ENCODE assay signal across 29 cellular contexts in genomic region chr6:40342674-40343230, GRCh38.
DNase-seq lines count a peak whose midpoint lies in the region; ATAC-seq, FAIRE-seq and TF ChIP-seq lines count a peak whose summit lies in the region.
"Had no signal": no experiment of that assay in that cellular context is flagged by ENCODE, and none has a peak within 500 bp of the region (broad histone marks: within the 10 kb centered on the region; RNA-seq: fewer than 3 reads in every experiment).

No MANE protein-coding gene starts in this region.

- H3K9me3 ChIP-seq in pancreas = no peaks in the 10 kb centered on the region
- H3K9me3 ChIP-seq in gastrocnemius medialis = no peaks in the 10 kb centered on the region
- H3K9me3 ChIP-seq in GM23248 (ENCODE audit: low read depth) = no peaks in the 10 kb centered on the region
- H3K9me3 ChIP-seq: adrenal gland, neutrophil, thyroid gland had no signal

- H3K9me2 ChIP-seq in GM23248 (ENCODE audit: insufficient read depth) = no peaks in the 10 kb centered on the region

- no peak for TF ChIP-seq POLR2A in gastrocnemius medialis (IDR thresholded peaks at IDR 0.05)

- H4K20me1 ChIP-seq in GM23248 (ENCODE audit: insufficient read depth) = no peaks in the 10 kb centered on the region

- H3K79me2 ChIP-seq in GM23248 (ENCODE audit: insufficient read depth) = no peaks in the 10 kb centered on the region

- peak; percentile 54 for DNase-seq in Ammon's horn (ENCODE audit: low spot score)
- DNase-seq in NCI-H524 (lab: John Stamatoyannopoulos, UW) = peak; percentile 34 to 75
- DNase-seq in ecto neural progenitor cell (ENCODE audit: low spot score) = peak; percentile 42
- DNase-seq in pancreas = peak in 3 of 6 donors; percentile 38 to 68 (median 58)
- DNase-seq in gastrocnemius medialis = no peak
- DNase-seq in activated naive CD4-positive, alpha-beta T cell treated with anti-CD3 and anti-CD28 coated beads, Interleukin-2, amount 50 U/mL, for 16 hours = no peak
- DNase-seq in GM23248 = no peak
- DNase-seq: activated CD4-positive, alpha-beta T cell treated with anti-CD3 and anti-CD28 coated beads, Interleukin-2, amount 50 U/mL, for 1 hour; activated CD8-positive, alpha-beta memory T cell treated with anti-CD3 and anti-CD28 coated beads, Interleukin-2, amount 10 ng/mL, durations not matched to agents 7 days and 5 days; activated naive CD4-positive, alpha-beta T cell treated with Interleukin-2 at 50 U/mL for 16 hours; CD8-positive, alpha-beta memory T cell; DMS153; effector CD4-positive, alpha-beta T cell; Karpas-422; mammary epithelial cell; NCI-H510A; NK-92 treated with Interleukin-12 subunit alpha and Interleukin-12 subunit beta, amount 100 ng/mL, for 24 hours; PC-9; stimulated activated naive CD8-positive, alpha-beta T cell treated with anti-CD3 and anti-CD28 coated beads, Interleukin-15, Interleukin-2, amounts not matched to agents 100 U/mL and 50 U/mL, for 24 hours; thyroid gland had no signal

- 51 to 60% methylated on average over 6 of the region's 6 CpGs for WGBS in pancreas, 2 donors
- WGBS in GM23248 (ENCODE audit: low coverage in 1 of 2, low lambda C conversion rate in 2 of 2, missing lambda C conversion rate in 2 of 2), 2 experiments = 74 to 77% methylated on average over 6 of the region's 6 CpGs

- H3K27me3 ChIP-seq in pancreas = no peaks in the 10 kb centered on the region
- no peaks in the 10 kb centered on the region for H3K27me3 ChIP-seq in gastrocnemius medialis
- H3K27me3 ChIP-seq in GM23248 (replicated peaks; ENCODE audit: insufficient read depth) = no peaks in the 10 kb centered on the region
- H3K27me3 ChIP-seq: adrenal gland, thyroid gland had no signal

- no peak overlapping the region for H3K4me2 ChIP-seq in GM23248 (ENCODE audit: unreplicated experiment)
- H3K4me2 ChIP-seq: PC-9 had no signal

- intact Hi-C loops in pancreas (cut with DNase I) (no loop called here), gastrocnemius medialis (cut with DNase I; ENCODE audit: low total_unique reads) (no loop called here)

- H3K4me3 ChIP-seq in pancreas (no peak overlapping the region), gastrocnemius medialis (no peak overlapping the region), GM23248 (no peak overlapping the region)
- H3K4me3 ChIP-seq: adrenal gland, PC-9, thyroid gland had no signal

- in situ Hi-C loops in gastrocnemius medialis (cut with MboI; ENCODE audit: low sequenced_read_pairs in 4 of 4) = loop anchor here in 2 of 4 donors (25.0 kb wide), 2 partner anchors 245 to 470 kb away; partner anchors contain the start of gene LRFN2 (in 2 of the 2)
- in situ Hi-C loops in GM23248 (cut with MboI) = no loop called here

- H3K27ac ChIP-seq in pancreas (peak overlapping the region in 1 of 4 donors; percentile 10), gastrocnemius medialis (no peak overlapping the region), GM23248 (no peak overlapping the region)
- H3K27ac ChIP-seq: adrenal gland, epithelial cell of prostate, neutrophil, PC-9, thyroid gland, VCaP had no signal

- H3F3A ChIP-seq in GM23248 (ENCODE audit: insufficient read depth) = no peaks in the 10 kb centered on the region

- ATAC-seq in pancreas (peak; percentile 34 to 67 (median 56)), gastrocnemius medialis (no peak), GM21786 (IDR thresholded peaks at IDR 0.05; ENCODE audit: unreplicated experiment) (no peak)
- ATAC-seq: activated CD8-positive, alpha-beta memory T cell treated with anti-CD3 and anti-CD28 coated beads, Interleukin-2, amount 10 ng/mL, durations not matched to agents 7 days and 5 days; Right ventricle myocardium inferior; stimulated activated naive CD8-positive, alpha-beta T cell treated with anti-CD3 and anti-CD28 coated beads, Interleukin-15, Interleukin-2, amounts not matched to agents 100 U/mL and 50 U/mL, for 24 hours had no signal

- H3K36me3 ChIP-seq in pancreas (no peaks in the 10 kb centered on the region), gastrocnemius medialis (no peaks in the 10 kb centered on the region), GM23248 (ENCODE audit: low read depth) (no peaks in the 10 kb centered on the region)
- H3K36me3 ChIP-seq: adrenal gland, neutrophil, thyroid gland had no signal

- no peak overlapping the region for H3K9ac ChIP-seq in GM23248

- peaks cover 0 to 9% (median 0%) of the 10 kb centered on the region in 3 donors for H3K4me1 ChIP-seq in pancreas
- H3K4me1 ChIP-seq in gastrocnemius medialis = peaks cover 8 to 14% of the 10 kb centered on the region in 2 donors
- H3K4me1 ChIP-seq in GM23248 (ENCODE audit: insufficient read depth) = no peaks in the 10 kb centered on the region
- H3K4me1 ChIP-seq: thyroid gland had no signal

- no peak overlapping the region for H2AFZ ChIP-seq in GM23248
- H2AFZ ChIP-seq: PC-9 had no signal

- FAIRE-seq in pancreas (lab: Jason Lieb, UNC) = no peak
- FAIRE-seq: A204.1, G401.6, GM19239 had no signal

- TF ChIP-seq CTCF in pancreas (IDR thresholded peaks at IDR 0.05) = no peak
- TF ChIP-seq CTCF in gastrocnemius medialis (IDR thresholded peaks at IDR 0.05 in 4 of 5, conservative IDR thresholded peaks at IDR 0.05 in 1 of 5) = no peak

Comparison
In these comparisons a context has a peak if more than half of its experiments do, and no peak if none do; other contexts are left out.
1. DNase-seq: peak in Ammon's horn (single experiment), NCI-H524 (2 of 2) and ecto neural progenitor cell (single experiment); none in gastrocnemius medialis (0 of 2), activated naive CD4-positive, alpha-beta T cell treated with anti-CD3 and anti-CD28 coated beads, Interleukin-2, amount 50 U/mL, for 16 hours (single experiment) and GM23248 (single experiment).
2. ATAC-seq: peak in pancreas (4 of 4); none in gastrocnemius medialis (0 of 2) and GM21786 (single experiment).